9 cellular contexts compared by ENCODE assay signal in genomic region chr3:133448478-133449122, GRCh38. TPM values are rescaled to one million over a fixed set of nuclear protein-coding genes. Genes with fewer than 3 reads are reported as not detected.
A peak's percentile ranks its signal among the peaks of the same experiment; 100 is the strongest.
DNase-seq lines count a peak whose midpoint lies in the region; ATAC-seq and TF ChIP-seq lines count a peak whose summit lies in the region.
"Had no signal": no experiment of that assay in that cellular context is flagged by ENCODE, and none has a peak within 500 bp of the region (broad histone marks: within the 10 kb centered on the region; RNA-seq: fewer than 3 reads in every experiment).

No MANE protein-coding gene starts in this region.

- H3K4me1 Mint-ChIP-seq in T-helper 17 cell: peaks cover 18% of the 10 kb centered on the region
- peaks cover 48% of the 10 kb centered on the region for H3K4me1 Mint-ChIP-seq in progenitor cell of endocrine pancreas (ENCODE audit: low read depth)
- peaks cover 7% of the 10 kb centered on the region for H3K4me1 Mint-ChIP-seq in glutamatergic neuron (ENCODE audit: low read depth, unreplicated experiment)

- no peak for TF ChIP-seq POLR2A in lower leg skin (IDR thresholded peaks at IDR 0.05)

- TF ChIP-seq CTCF in progenitor cell of endocrine pancreas (IDR thresholded peaks at IDR 0.05; ENCODE audit: unreplicated experiment): no peak
- TF ChIP-seq CTCF in glutamatergic neuron (IDR thresholded peaks at IDR 0.05; ENCODE audit: partially characterized antibody, unreplicated experiment): no peak
- no peak for TF ChIP-seq CTCF in lower leg skin (IDR thresholded peaks at IDR 0.05)

- intact Hi-C loops in lower leg skin (cut with DNase I; ENCODE audit: low total_unique reads) (no loop called here), left ventricle myocardium superior (cut with micrococcal nuclease) (no loop called here)

- H3K27ac Mint-ChIP-seq in T-helper 17 cell: peak overlapping the region; percentile 91
- peak overlapping the region; percentile 88 for H3K27ac Mint-ChIP-seq in progenitor cell of endocrine pancreas
- no peak overlapping the region for H3K27ac Mint-ChIP-seq in glutamatergic neuron (ENCODE audit: unreplicated experiment)

- no peaks in the 10 kb centered on the region for H3K9me3 ChIP-seq in T-helper 17 cell (ENCODE audit: control insufficient read depth, low read length, poor library complexity, severe bottlenecking)
- H3K9me3 ChIP-seq: SJSA1 had no signal

- H3K9me3 Mint-ChIP-seq in progenitor cell of endocrine pancreas (ENCODE audit: low read depth): no peaks in the 10 kb centered on the region
- H3K9me3 Mint-ChIP-seq in glutamatergic neuron (ENCODE audit: unreplicated experiment): no peaks in the 10 kb centered on the region

- H3K4me3 ChIP-seq in lower leg skin (ENCODE audit: low read depth, poor library complexity, severe bottlenecking): no peak overlapping the region
- H3K4me3 ChIP-seq: SJSA1 had no signal

- 51 to 54% methylated on average over 4 of the region's 4 CpGs for WGBS in lower leg skin, 2 donors

- no peaks in the 10 kb centered on the region for H3K36me3 Mint-ChIP-seq in T-helper 17 cell (ENCODE audit: low read depth)
- H3K36me3 Mint-ChIP-seq in progenitor cell of endocrine pancreas (ENCODE audit: insufficient read depth): no peaks in the 10 kb centered on the region
- no peaks in the 10 kb centered on the region for H3K36me3 Mint-ChIP-seq in glutamatergic neuron (ENCODE audit: unreplicated experiment)

- DNase-seq in DMS 273 (lab: John Stamatoyannopoulos, UW; ENCODE audit: unreplicated experiment) (peak; percentile 31), DMS 273 treated with DMSO at 0.1 percent for 48 hours (lab: John Stamatoyannopoulos, UW) (no peak), T-helper 17 cell (no peak), progenitor cell of endocrine pancreas (ENCODE audit: low spot score, unreplicated experiment) (no peak), glutamatergic neuron (no peak), lower leg skin (ENCODE audit: low spot score in 2 of 2) (no peak), left ventricle myocardium superior (no peak)

- H3K27me3 Mint-ChIP-seq in T-helper 17 cell (no peaks in the 10 kb centered on the region), progenitor cell of endocrine pancreas (no peaks in the 10 kb centered on the region), glutamatergic neuron (ENCODE audit: unreplicated experiment) (peaks cover 3% of the 10 kb centered on the region)

- peak; percentile 74 for ATAC-seq in HG03060 (IDR thresholded peaks at IDR 0.05; ENCODE audit: low read depth, unreplicated experiment)
- peak; percentile 85 for ATAC-seq in T-helper 17 cell
- no peak for ATAC-seq in left ventricle myocardium superior

- H3K4me3 Mint-ChIP-seq in T-helper 17 cell (peak overlapping the region; percentile 66), progenitor cell of endocrine pancreas (ENCODE audit: low read depth) (no peak overlapping the region), glutamatergic neuron (ENCODE audit: unreplicated experiment) (no peak overlapping the region)

RNA-seq across cellular contexts. Expression of gene BFSP2, which starts 48.7 kb away (rescaled TPM):
- total RNA-seq in T-helper 17 cell (1 to 10 TPM; 1.2 to 1.5 TPM), progenitor cell of endocrine pancreas (not detected in 2 replicates), glutamatergic neuron (ENCODE audit: unreplicated experiment) (not detected), lower leg skin (not detected), left ventricle myocardium superior (not detected)
- total RNA-seq: SJSA1 had no signal
